Comparison of ENCODE assay signal across 12 cellular contexts in the genomic region with DNA sequence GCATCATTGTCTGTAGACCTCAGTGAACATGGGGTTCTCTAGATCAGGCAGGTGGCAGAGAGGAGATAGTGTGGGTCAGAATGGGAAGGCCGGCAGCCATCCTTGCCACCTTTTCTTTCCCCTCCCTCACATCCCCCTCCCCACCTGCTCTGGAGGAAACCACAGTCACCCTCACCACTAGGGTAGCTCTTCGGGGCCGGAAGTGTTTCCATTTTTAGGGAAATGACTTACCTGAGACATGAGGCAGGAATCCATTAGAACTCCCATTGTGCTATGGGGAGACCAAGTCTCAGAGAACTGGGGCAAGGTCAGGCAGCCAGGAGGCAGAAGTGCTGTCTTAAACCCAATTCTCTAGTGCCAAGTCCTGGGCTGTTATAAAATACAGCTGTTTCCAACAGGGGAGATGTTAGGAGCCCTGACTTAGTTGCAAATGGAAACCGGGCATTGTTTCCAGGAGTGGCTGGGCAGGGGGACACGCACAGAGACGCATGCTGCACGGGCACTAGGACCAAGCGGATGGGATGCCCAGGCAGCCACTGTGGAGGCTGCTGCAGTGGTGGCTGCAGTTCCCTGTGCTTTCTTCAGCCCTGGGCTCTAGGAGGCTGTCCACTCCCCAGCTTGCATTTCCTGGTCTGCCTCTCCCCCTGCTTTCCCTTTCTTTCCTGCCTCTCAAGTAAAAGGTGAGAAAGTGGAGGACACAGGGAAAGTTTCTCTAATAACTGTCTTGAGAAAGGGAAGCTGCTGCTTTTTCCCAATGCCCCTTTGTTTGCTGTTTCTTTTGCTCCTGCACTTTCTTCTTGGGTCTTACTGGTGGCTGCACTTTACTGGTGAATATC. TPM values are rescaled to one million over a fixed set of nuclear protein-coding genes. Genes with fewer than 3 reads are reported as not detected.
A peak's percentile ranks its signal among the peaks of the same experiment; 100 is the strongest.
DNase-seq lines count a peak whose midpoint lies in the region; ATAC-seq, FAIRE-seq and TF ChIP-seq lines count a peak whose summit lies in the region.
"Had no signal": no experiment of that assay in that cellular context is flagged by ENCODE, and none has a peak within 500 bp of the region (broad histone marks: within the 10 kb centered on the region; RNA-seq: fewer than 3 reads in every experiment).

No MANE protein-coding gene starts in this region.

- TF ChIP-seq CTCF in A673 (conservative IDR thresholded peaks at IDR 0.05; ENCODE audit: low read depth, low read length) (no peak), endothelial cell of umbilical vein (IDR thresholded peaks at IDR 0.05; ENCODE audit: extremely low read depth in 1 of 2, insufficient read depth in 1 of 2, low read depth in 1 of 2, low read length in 2 of 2) (no peak), body of pancreas (IDR thresholded peaks at IDR 0.05) (no peak)

- intact Hi-C loops in A673 (cut with micrococcal nuclease; ENCODE audit: unreplicated experiment) (loop anchor here (5.0 kb wide), 2 partner anchors 111 to 516 kb away; no protein-coding TSS in a partner anchor), endothelial cell of umbilical vein (cut with micrococcal nuclease) (loop anchor here (5.0 kb wide), 1 partner anchor 116 kb away; no protein-coding TSS in a partner anchor), body of pancreas (cut with DNase I) (no loop called here)

- no peak for FAIRE-seq in endothelial cell of umbilical vein (lab: Jason Lieb, UNC)

- no peaks in the 10 kb centered on the region for H3K36me3 ChIP-seq in A673 (ENCODE audit: insufficient read depth, low read length, poor library complexity, severe bottlenecking)
- H3K36me3 ChIP-seq in HUES48 (ENCODE audit: control insufficient read depth, insufficient read depth, low read length), result peaks cover 42% of the 10 kb centered on the region
- peaks cover 0 to 3% of the 10 kb centered on the region in 2 experiments for H3K36me3 ChIP-seq in endothelial cell of umbilical vein (ENCODE audit: control insufficient read depth in 2 of 2, extremely low read depth in 1 of 2, insufficient read depth in 2 of 2, low read length in 2 of 2)
- H3K36me3 ChIP-seq in muscle layer of duodenum (ENCODE audit: control insufficient read depth in 1 of 2, insufficient read depth in 2 of 2, low read length in 2 of 2), result peaks cover 5 to 16% of the 10 kb centered on the region in 2 donors
- no peaks in the 10 kb centered on the region for H3K36me3 ChIP-seq in body of pancreas (replicated peaks in 1 of 2; ENCODE audit: insufficient read depth in 1 of 2, low read depth in 2 of 2)

- no peaks in the 10 kb centered on the region for H3K9me3 ChIP-seq in A673 (ENCODE audit: low read depth, low read length, poor library complexity, severe bottlenecking)
- no peaks in the 10 kb centered on the region for H3K9me3 ChIP-seq in HUES48 (ENCODE audit: control insufficient read depth, insufficient read depth, low read length)
- H3K9me3 ChIP-seq in endothelial cell of umbilical vein (replicated peaks; ENCODE audit: control insufficient read depth, insufficient read depth, low read length), result no peaks in the 10 kb centered on the region
- no peaks in the 10 kb centered on the region for H3K9me3 ChIP-seq in muscle layer of duodenum (ENCODE audit: control insufficient read depth in 1 of 2, low read length in 2 of 2)
- H3K9me3 ChIP-seq in body of pancreas, result no peaks in the 10 kb centered on the region

- BruUV-seq in A673 (replicated peaks; lab: Mats Ljungman, UMichigan), result no TSS peak
- BruUV-seq in endothelial cell of umbilical vein (replicated peaks; lab: Mats Ljungman, UMichigan), result no TSS peak

- H3K27ac ChIP-seq in A673 (ENCODE audit: low read depth, low read length, poor library complexity, severe bottlenecking) (no peak overlapping the region), HUES48 (ENCODE audit: low read depth, low read length) (peak overlapping the region; percentile 79), endothelial cell of umbilical vein (ENCODE audit: insufficient read depth, low read depth, low read length) (no peak overlapping the region), muscle layer of duodenum (ENCODE audit: low read length) (no peak overlapping the region), body of pancreas (no peak overlapping the region)

- H2AFZ ChIP-seq in endothelial cell of umbilical vein (ENCODE audit: low read depth, low read length), result no peak overlapping the region

- ATAC-seq in body of pancreas (no peak), GM18909 (IDR thresholded peaks at IDR 0.05; ENCODE audit: poor library complexity, unreplicated experiment) (no peak)

- CTCF ChIA-PET in A673 (lab: Charles Lee) (interaction anchor here (0.9 kb wide), 1 partner anchor 11 kb away, joined by 3 read pairs; no protein-coding TSS in a partner anchor), endothelial cell of umbilical vein (lab: Charles Lee) (interaction anchor here (1.2 to 2.9 kb wide), 6 partner anchors 9 to 261 kb away, joined by 3 to 13 read pairs (median 5); no protein-coding TSS in a partner anchor), HEK293T (lab: Yijun Ruan, JAX) (interaction anchor here (0.5 to 0.6 kb wide), 2 partner anchors 196 to 202 kb away, joined by 3 to 4 read pairs; no protein-coding TSS in a partner anchor)

- H3K9ac ChIP-seq in HUES48 (ENCODE audit: low read depth, low read length) (peak overlapping the region; percentile 67), endothelial cell of umbilical vein (replicated peaks; ENCODE audit: extremely low read depth, insufficient read depth, low read length) (no peak overlapping the region)

- dilution Hi-C loops in endothelial cell of umbilical vein (cut with MboI; ENCODE audit: extremely low pct_ligation_motif_present, low sequenced_read_pairs), result no loop called here

- H3K4me1 ChIP-seq in A673 (ENCODE audit: insufficient read depth, low read length, poor library complexity, severe bottlenecking) (peaks cover 8% of the 10 kb centered on the region), HUES48 (ENCODE audit: control insufficient read depth, insufficient read depth, low read length) (peaks cover 17% of the 10 kb centered on the region), endothelial cell of umbilical vein (ENCODE audit: control insufficient read depth, extremely low read depth, insufficient read depth, low read length) (peaks cover 24% of the 10 kb centered on the region), muscle layer of duodenum (ENCODE audit: control insufficient read depth in 1 of 2, insufficient read depth in 2 of 2, low read length in 2 of 2) (peaks cover 0 to 28% of the 10 kb centered on the region in 2 donors), body of pancreas (peaks cover 43% of the 10 kb centered on the region)

- DNase-seq in A673 (ENCODE audit: low spot score) (no peak), endothelial cell of umbilical vein (ENCODE audit: low read depth, low spot score) (no peak), HEK293T (ENCODE audit: extremely low spot score) (no peak), body of pancreas (no peak), NCI-H2171 (lab: John Stamatoyannopoulos, UW) (no peak)
- DNase-seq: activated CD4-positive, alpha-beta T cell treated with anti-CD3 and anti-CD28 coated beads for 1 hour; activated gamma-delta T cell treated with Interleukin-2 at 50 U/mL for 16 hours; NCI-H1694 treated with DMSO at 0.1 percent for 48 hours had no signal

- H3K27me3 ChIP-seq in A673 (replicated peaks; ENCODE audit: insufficient read depth, low read depth, low read length, poor library complexity) (no peaks in the 10 kb centered on the region), HUES48 (ENCODE audit: control insufficient read depth, insufficient read depth, low read length) (0 out of 2 replicates have a peak, but pooled peaks cover 2% of the 10 kb centered on the region), endothelial cell of umbilical vein (ENCODE audit: control insufficient read depth in 2 of 2, insufficient read depth in 2 of 2, low read length in 2 of 2) (no peaks in the 10 kb centered on the region), muscle layer of duodenum (ENCODE audit: low read depth, low read length) (no peaks in the 10 kb centered on the region), body of pancreas (no peaks in the 10 kb centered on the region)

- POLR2A ChIA-PET in A673 (lab: Charles Lee; ENCODE audit: low non-redundant PET) (interaction anchor here (0.6 kb wide), 1 partner anchor 32 kb away, joined by 11 read pairs; no protein-coding TSS in a partner anchor), endothelial cell of umbilical vein (lab: Charles Lee) (interaction anchor here (0.6 kb wide), 1 partner anchor 195 kb away, joined by 7 read pairs; no protein-coding TSS in a partner anchor), HEK293T (lab: Yijun Ruan, JAX) (no interaction called here)

- H3K79me2 ChIP-seq in endothelial cell of umbilical vein (ENCODE audit: control insufficient read depth, insufficient read depth, low read length), result no peaks in the 10 kb centered on the region

- 71 to 83% methylated on average over 7 to 8 of the region's 8 CpGs for WGBS in body of pancreas, 2 donors

- TF ChIP-seq POLR2A in endothelial cell of umbilical vein (IDR thresholded peaks at IDR 0.05; ENCODE audit: low read depth, low read length), result no peak
- no peak for TF ChIP-seq POLR2A in body of pancreas (IDR thresholded peaks at IDR 0.05)

- H3K9me1 ChIP-seq in endothelial cell of umbilical vein (replicated peaks; ENCODE audit: control insufficient read depth, extremely low read depth, insufficient read depth, low read length), result no peaks in the 10 kb centered on the region

- H3K4me3 ChIP-seq in A673 (ENCODE audit: low read depth, low read length, poor library complexity, severe bottlenecking) (peak overlapping the region; percentile 66), HUES48 (ENCODE audit: low read depth, low read length) (peak overlapping the region; percentile 89), endothelial cell of umbilical vein (replicated peaks in 1 of 3; ENCODE audit: insufficient read depth in 1 of 3, low read depth in 1 of 3, low read length in 3 of 3) (no peak overlapping the region), muscle layer of duodenum (ENCODE audit: low read depth in 1 of 2, low read length in 2 of 2) (peak overlapping the region; percentile 44 to 73), body of pancreas (no peak overlapping the region)

- no peaks in the 10 kb centered on the region for H4K20me1 ChIP-seq in endothelial cell of umbilical vein (replicated peaks; ENCODE audit: control insufficient read depth, extremely low read depth, insufficient read depth, low read length)

- H3K4me2 ChIP-seq in endothelial cell of umbilical vein (ENCODE audit: insufficient read depth, low read length), result peak overlapping the region; percentile 50

RNA-seq across cellular contexts. Expression of a gene that starts 2.8 kb away (rescaled TPM):
- total RNA-seq in A673 (2021), result 0.49 and 0.72 TPM in 2 replicates
- 1.8 TPM in 2 replicates for total RNA-seq in endothelial cell of umbilical vein
- 1.5 and 2.3 TPM in 2 replicates for polyA plus RNA-seq in endothelial cell of umbilical vein
- polyA plus RNA-seq in endothelial cell of umbilical vein (2011; cell fraction: cytosol; rRNA removed), result 1.5 TPM in 2 replicates
- polyA plus RNA-seq in endothelial cell of umbilical vein (2011; cell fraction: nucleus; rRNA removed), result 2.8 and 3.3 TPM in 2 replicates
- polyA plus RNA-seq in endothelial cell of umbilical vein (2012), result 3.7 and 4.3 TPM in 2 replicates
- 3.4 and 5.0 TPM in 2 replicates for polyA minus RNA-seq in endothelial cell of umbilical vein
- polyA minus RNA-seq in endothelial cell of umbilical vein (2011; cell fraction: cytosol; rRNA and poly(A)+ RNA removed), result 1.6 TPM
- polyA minus RNA-seq in endothelial cell of umbilical vein (2011; cell fraction: nucleus; rRNA and poly(A)+ RNA removed), result 1.8 TPM in 2 replicates
- under 1 TPM; 0.26 to 0.99 TPM for total RNA-seq in body of pancreas
- polyA plus RNA-seq: CD14-positive monocyte had no signal

RNA-seq across cellular contexts. Expression of a gene that starts 24.1 kb away (rescaled TPM):
- total RNA-seq in A673 (2021) (113 and 121 TPM in 2 replicates), endothelial cell of umbilical vein (131 and 139 TPM in 2 replicates), body of pancreas (10 to 100 TPM; 35.3 to 39.4 TPM)
- polyA plus RNA-seq in endothelial cell of umbilical vein, result 118 and 128 TPM in 2 replicates
- polyA plus RNA-seq in endothelial cell of umbilical vein (2011; cell fraction: cytosol; rRNA removed), result 127 and 133 TPM in 2 replicates
- 63.8 and 68.0 TPM in 2 replicates for polyA plus RNA-seq in endothelial cell of umbilical vein (2011; cell fraction: nucleus; rRNA removed)
- polyA plus RNA-seq in endothelial cell of umbilical vein (2012), result 89.0 and 122 TPM in 2 replicates
- polyA minus RNA-seq in endothelial cell of umbilical vein, result 152 and 153 TPM in 2 replicates
- polyA minus RNA-seq in endothelial cell of umbilical vein (2011; cell fraction: cytosol; rRNA and poly(A)+ RNA removed), result 99.5 TPM
- 38.2 and 38.7 TPM in 2 replicates for polyA minus RNA-seq in endothelial cell of umbilical vein (2011; cell fraction: nucleus; rRNA and poly(A)+ RNA removed)

RNA-seq across cellular contexts. Expression of a gene that starts 24.2 kb away (rescaled TPM):
- total RNA-seq in A673 (2021) (119 and 146 TPM in 2 replicates), endothelial cell of umbilical vein (56.1 and 60.2 TPM in 2 replicates), body of pancreas (10 to 100 TPM in 1 of 2 donors, 1 to 10 TPM in 1; 9.2 to 12.2 TPM)
- 59.5 and 67.2 TPM in 2 replicates for polyA plus RNA-seq in endothelial cell of umbilical vein
- polyA plus RNA-seq in endothelial cell of umbilical vein (2011; cell fraction: cytosol; rRNA removed), result 52.8 and 58.9 TPM in 2 replicates
- 66.5 and 81.0 TPM in 2 replicates for polyA plus RNA-seq in endothelial cell of umbilical vein (2011; cell fraction: nucleus; rRNA removed)
- polyA plus RNA-seq in endothelial cell of umbilical vein (2012), result 61.6 and 78.5 TPM in 2 replicates
- 108 and 115 TPM in 2 replicates for polyA minus RNA-seq in endothelial cell of umbilical vein
- polyA minus RNA-seq in endothelial cell of umbilical vein (2011; cell fraction: cytosol; rRNA and poly(A)+ RNA removed), result 61.8 TPM
- polyA minus RNA-seq in endothelial cell of umbilical vein (2011; cell fraction: nucleus; rRNA and poly(A)+ RNA removed), result 30.3 and 44.3 TPM in 2 replicates

Comparison
In these comparisons a context has a peak if more than half of its experiments do, and no peak if none do; other contexts are left out.
1. H3K4me3 ChIP-seq: peak in A673 (single experiment), HUES48 (single experiment) and muscle layer of duodenum (2 of 2); none in endothelial cell of umbilical vein (0 of 3) and body of pancreas (0 of 2).